In genomic region chr1:241608379-241609033, GRCh38 we compare ENCODE assay signal across 16 cellular contexts. TPM values are rescaled to one million over a fixed set of nuclear protein-coding genes. Genes with fewer than 3 reads are reported as not detected.
DNase-seq lines count a peak whose midpoint lies in the region; ATAC-seq and TF ChIP-seq lines count a peak whose summit lies in the region.
"Had no signal": no experiment of that assay in that cellular context is flagged by ENCODE, and none has a peak within 500 bp of the region (broad histone marks: within the 10 kb centered on the region; RNA-seq: fewer than 3 reads in every experiment).

No MANE protein-coding gene starts in this region.

- WGBS in SK-N-SH (ENCODE audit: low lambda C conversion rate) = 24% methylated on average over 3 of the region's 3 CpGs
- WGBS in prostate gland = 37% methylated on average over 3 of the region's 3 CpGs

- no peaks in the 10 kb centered on the region for H3K9me3 Mint-ChIP-seq in T-cell
- H3K9me3 Mint-ChIP-seq: activated CD4-positive, alpha-beta memory T cell treated with anti-CD3 and anti-CD28 coated beads, Interleukin-2, amount 10 ng/mL, durations not matched to agents 7 days and 5 days; T-helper 1 cell treated with Interleukin-12 subunit alpha and Interleukin-12 subunit beta and Interleukin-4 antibody, amounts not matched to agents 30 μg/mL and 1 μg/mL, for 36 hours had no signal

- peak overlapping the region; percentile 35 for H3K4me2 ChIP-seq in SK-N-SH
- H3K4me2 ChIP-seq: hepatocyte had no signal

- TF ChIP-seq CTCF in SK-N-SH (IDR thresholded peaks at IDR 0.05) (no peak), fibroblast of villous mesenchyme (IDR thresholded peaks at IDR 0.05; ENCODE audit: insufficient read depth, low read depth, low read length) (no peak), prostate gland (IDR thresholded peaks at IDR 0.05) (no peak)

- H3K27ac ChIP-seq in SK-N-SH (ENCODE audit: low read depth in 2 of 2, low read length in 1 of 2) (0 out of 4 replicates have a peak overlapping the region, but pooled peaks of 1 of the 2 experiments have one; percentile 23), prostate gland (no peak overlapping the region)
- H3K27ac ChIP-seq: C4-2B, hepatocyte had no signal

- POLR2A ChIA-PET in SK-N-SH (lab: Yijun Ruan, JAX) = no interaction called here
- POLR2A ChIA-PET in T-cell (lab: Charles Lee) = no interaction called here

- H3K27me3 Mint-ChIP-seq in T-cell = no peaks in the 10 kb centered on the region
- H3K27me3 Mint-ChIP-seq: activated CD4-positive, alpha-beta memory T cell treated with anti-CD3 and anti-CD28 coated beads, Interleukin-2, amount 10 ng/mL, durations not matched to agents 7 days and 5 days had no signal

- ATAC-seq in T-cell (replicated peaks in 1 of 4) = no peak

- H3K36me3 ChIP-seq in SK-N-SH (replicated peaks in 1 of 2; ENCODE audit: control insufficient read depth in 1 of 2, insufficient read depth in 2 of 2, low read length in 1 of 2) (no peaks in the 10 kb centered on the region), prostate gland (no peaks in the 10 kb centered on the region)

- peaks cover 9% of the 10 kb centered on the region for H3F3A ChIP-seq in SK-N-SH (replicated peaks; ENCODE audit: insufficient read depth)

- H3K27ac Mint-ChIP-seq in T-cell = no peak overlapping the region
- H3K27ac Mint-ChIP-seq: activated CD4-positive, alpha-beta memory T cell treated with anti-CD3 and anti-CD28 coated beads, Interleukin-2, amount 10 ng/mL, durations not matched to agents 7 days and 5 days; T-helper 1 cell treated with Interleukin-12 subunit alpha and Interleukin-12 subunit beta and Interleukin-4 antibody, amounts not matched to agents 30 μg/mL and 1 μg/mL, for 36 hours had no signal

- no peak overlapping the region for H3K4me3 Mint-ChIP-seq in T-cell
- H3K4me3 Mint-ChIP-seq: activated CD4-positive, alpha-beta memory T cell treated with anti-CD3 and anti-CD28 coated beads, Interleukin-2, amount 10 ng/mL, durations not matched to agents 7 days and 5 days; T-helper 1 cell treated with Interleukin-12 subunit alpha and Interleukin-12 subunit beta and Interleukin-4 antibody, amounts not matched to agents 30 μg/mL and 1 μg/mL, for 36 hours had no signal

- peak overlapping the region; percentile 33; the same call in 1 of the 2 replicates for H2AFZ ChIP-seq in SK-N-SH (ENCODE audit: low read depth)
- H2AFZ ChIP-seq: hepatocyte had no signal

- H3K27me3 ChIP-seq in SK-N-SH (ENCODE audit: insufficient read depth) (no peaks in the 10 kb centered on the region), prostate gland (replicated peaks; ENCODE audit: insufficient read depth) (no peaks in the 10 kb centered on the region)
- H3K27me3 ChIP-seq: hepatocyte had no signal

- DNase-seq in AG08395 (ENCODE audit: low spot score) (peak; percentile 18), HCEC 1CT (peak; percentile 76), SK-N-SH (no peak), fibroblast of villous mesenchyme (ENCODE audit: low read depth) (peak; percentile 67), pons (ENCODE audit: low spot score) (no peak), NOMO-1 treated with DMSO at 0.1 percent for 48 hours (lab: John Stamatoyannopoulos, UW; ENCODE audit: unreplicated experiment) (no peak), T-cell (no peak), prostate gland (ENCODE audit: low spot score) (no peak)
- DNase-seq: activated CD4-positive, alpha-beta memory T cell treated with anti-CD3 and anti-CD28 coated beads, Interleukin-2, amount 10 ng/mL, durations not matched to agents 7 days and 5 days; activated naive CD4-positive, alpha-beta T cell treated with anti-CD3 and anti-CD28 coated beads, Interleukin-2, amount 50 U/mL, for 16 hours; NCI-H146 had no signal

- no peak for TF ChIP-seq RAD21 in SK-N-SH (IDR thresholded peaks at IDR 0.05; ENCODE audit: low read length)

- no peak for TF ChIP-seq EP300 in SK-N-SH (IDR thresholded peaks at IDR 0.05; ENCODE audit: borderline replicate concordance in 1 of 2, low read depth in 1 of 2, low read length in 1 of 2)

- no peak overlapping the region for H3K4me3 ChIP-seq in SK-N-SH (ENCODE audit: low read depth in 2 of 2, low read length in 1 of 2)
- H3K4me3 ChIP-seq in fibroblast of villous mesenchyme (ENCODE audit: low read depth, low read length) = no peak overlapping the region
- H3K4me3 ChIP-seq in prostate gland = no peak overlapping the region
- H3K4me3 ChIP-seq: hepatocyte had no signal

- no peaks in the 10 kb centered on the region for H3K9me2 ChIP-seq in SK-N-SH

- H3K9me3 ChIP-seq in SK-N-SH (no peaks in the 10 kb centered on the region), prostate gland (no peaks in the 10 kb centered on the region)

- CTCF ChIA-PET in SK-N-SH (lab: Yijun Ruan, JAX) (interaction anchor here (0.9 kb wide), 1 partner anchor 226 kb away, joined by 3 read pairs; no protein-coding TSS in a partner anchor), T-cell (lab: Charles Lee) (interaction anchor here in 1 of 2 donors (0.6 kb wide), 1 partner anchor 378 kb away, joined by 3 read pairs; no protein-coding TSS in a partner anchor)

- H3K4me1 ChIP-seq in SK-N-SH (ENCODE audit: control insufficient read depth in 1 of 2, insufficient read depth in 2 of 2, low read depth in 1 of 2, low read length in 1 of 2) = peaks cover 6 to 18% of the 10 kb centered on the region in 2 experiments; a peak in 3 of 4 replicates
- H3K4me1 ChIP-seq in prostate gland (replicated peaks) = no peaks in the 10 kb centered on the region

- no peak overlapping the region for H3K9ac ChIP-seq in SK-N-SH

- no peaks in the 10 kb centered on the region for H3K4me1 Mint-ChIP-seq in T-cell

- TF ChIP-seq POLR2A in prostate gland (IDR thresholded peaks at IDR 0.05) = no peak

- H3K36me3 Mint-ChIP-seq in T-cell = peaks cover 4% of the 10 kb centered on the region

- H3K79me2 ChIP-seq in SK-N-SH (ENCODE audit: insufficient read depth) = no peaks in the 10 kb centered on the region
- H3K79me2 ChIP-seq: hepatocyte had no signal

- intact Hi-C loops in prostate gland (cut with DNase I) = no loop called here

- H4K20me1 ChIP-seq in SK-N-SH (ENCODE audit: insufficient read depth) = no peaks in the 10 kb centered on the region

TF ChIP-seq in SK-N-SH, 30 proteins besides CTCF, POLR2A, EP300 and RAD21 (continues in another document):
- TF ChIP-seq USF1 (IDR thresholded peaks at IDR 0.05; ENCODE audit: borderline replicate concordance, low read depth) (no peak), TEAD4 (IDR thresholded peaks at IDR 0.05; ENCODE audit: borderline replicate concordance, insufficient read depth) (no peak), FOSL2 (IDR thresholded peaks at IDR 0.05; ENCODE audit: borderline replicate concordance, low read depth) (peak; percentile 22; the same call in 1 of the 2 replicates), ZBTB33 (IDR thresholded peaks at IDR 0.05; ENCODE audit: borderline replicate concordance, low read depth) (no peak), EZH2phosphoT487 (IDR thresholded peaks at IDR 0.05; ENCODE audit: borderline replicate concordance, low read depth) (no peak), PBX3 (IDR thresholded peaks at IDR 0.05) (peak; percentile 22; the same call in 1 of the 2 replicates), TCF12 (IDR thresholded peaks at IDR 0.05) (no peak), MXI1 (IDR thresholded peaks at IDR 0.05; ENCODE audit: low read depth, low read length) (no peak)

RNA-seq across cellular contexts. Expression of gene CHML, which starts 31.7 kb away (rescaled TPM):
- 3.0 and 4.1 TPM in 2 replicates for polyA plus RNA-seq in SK-N-SH (2012; rRNA removed)
- polyA plus RNA-seq in SK-N-SH (2012; cell fraction: cytosol; rRNA removed) = 4.2 and 4.4 TPM in 2 replicates
- polyA plus RNA-seq in SK-N-SH (2012; cell fraction: nucleus; rRNA removed) = 1.4 and 5.2 TPM in 2 replicates
- 16.4 and 17.7 TPM in 2 replicates for total RNA-seq in fibroblast of villous mesenchyme
- total RNA-seq in T-cell = 10 to 100 TPM in 4 of 5 donors, 1 to 10 TPM in 1; 6.5 to 15.8 (median 12.4) TPM
- 10 to 100 TPM in 1 of 2 donors, 1 to 10 TPM in 1; 3.0 to 18.9 TPM for total RNA-seq in prostate gland

RNA-seq across cellular contexts. Expression of gene OPN3, which starts 31.7 kb away (rescaled TPM):
- polyA plus RNA-seq in SK-N-SH (2012; rRNA removed) = 7.8 and 11.0 TPM in 2 replicates
- polyA plus RNA-seq in SK-N-SH (2012; cell fraction: cytosol; rRNA removed) = 14.8 and 15.3 TPM in 2 replicates
- 1.4 and 3.7 TPM in 2 replicates for polyA plus RNA-seq in SK-N-SH (2012; cell fraction: nucleus; rRNA removed)
- 19.6 and 47.5 TPM in 2 replicates for total RNA-seq in fibroblast of villous mesenchyme
- 1 to 10 TPM; 4.1 to 8.8 (median 7.3) TPM for total RNA-seq in T-cell
- total RNA-seq in prostate gland = 10 to 100 TPM; 12.3 to 32.8 TPM

RNA-seq across cellular contexts. Expression of gene WDR64, which starts 43.6 kb away (rescaled TPM):
- polyA plus RNA-seq in SK-N-SH (2012; rRNA removed) = not detected in 2 replicates
- polyA plus RNA-seq in SK-N-SH (2012; cell fraction: cytosol; rRNA removed) = not detected in 2 replicates
- not detected in 2 replicates for polyA plus RNA-seq in SK-N-SH (2012; cell fraction: nucleus; rRNA removed)
- not detected in 2 replicates for total RNA-seq in fibroblast of villous mesenchyme
- total RNA-seq in T-cell = under 1 TPM in 4 of 5 donors, not detected in 1; 0.13 to 0.48 (median 0.26) TPM
- total RNA-seq in prostate gland = under 1 TPM in 1 of 2 donors, not detected in 1; 0.91 TPM
- total RNA-seq: lung microvascular endothelial cell, osteocyte had no signal
- polyA plus RNA-seq: hepatocyte had no signal

Comparison
In these comparisons a context has a peak if more than half of its experiments do, and no peak if none do; other contexts are left out.
1. DNase-seq: peak in AG08395 (single experiment), HCEC 1CT (single experiment) and fibroblast of villous mesenchyme (single experiment); none in SK-N-SH (single experiment), pons (single experiment), NOMO-1 treated with DMSO at 0.1 percent for 48 hours (single experiment), T-cell (0 of 34) and prostate gland (single experiment).